In the genomic region with DNA sequence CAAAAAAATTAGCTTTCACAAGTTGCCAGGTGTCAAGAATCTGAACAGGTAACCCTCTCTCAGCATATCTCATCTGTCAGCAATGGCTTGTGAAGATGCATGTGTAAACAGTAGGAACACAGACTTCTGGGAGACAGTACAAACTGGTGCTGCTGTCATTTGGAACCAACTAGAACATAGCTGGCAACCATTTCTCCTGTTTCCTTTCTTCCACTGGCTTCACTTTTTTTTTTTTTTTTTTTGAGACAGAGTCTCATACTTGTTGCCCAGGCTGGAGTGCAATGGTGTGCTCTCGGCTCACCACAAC, we compare ENCODE assay signal across 9 cellular contexts. TPM values are rescaled to one million over a fixed set of nuclear protein-coding genes. Genes with fewer than 3 reads are reported as not detected.
DNase-seq lines count a peak whose midpoint lies in the region; ATAC-seq and TF ChIP-seq lines count a peak whose summit lies in the region.
"Had no signal": no experiment of that assay in that cellular context is flagged by ENCODE, and none has a peak within 500 bp of the region (broad histone marks: within the 10 kb centered on the region; RNA-seq: fewer than 3 reads in every experiment).

No MANE protein-coding gene starts in this region.

- no peak for TF ChIP-seq CTCF in HFF-Myc (IDR thresholded peaks at IDR 0.05; ENCODE audit: low read depth, low read length, missing control alignments)
- no peak for TF ChIP-seq CTCF in VCaP (conservative IDR thresholded peaks at IDR 0.05)
- TF ChIP-seq CTCF in hepatocyte (IDR thresholded peaks at IDR 0.05; ENCODE audit: poor library complexity) = no peak
- no peak for TF ChIP-seq CTCF in smooth muscle cell (IDR thresholded peaks at IDR 0.05; ENCODE audit: borderline replicate concordance, insufficient read depth, poor library complexity, severe bottlenecking)

- no peak for DNase-seq in HFF-Myc (ENCODE audit: extremely low read depth, low read depth)
- DNase-seq in hepatocyte (ENCODE audit: low spot score) = peak; percentile 10
- no peak for DNase-seq in smooth muscle cell (lab: John Stamatoyannopoulos, UW; ENCODE audit: unreplicated experiment)
- DNase-seq: glutamatergic neuron had no signal

- ATAC-seq in HG03159 (IDR thresholded peaks at IDR 0.05; ENCODE audit: unreplicated experiment) = no peak
- no peak for ATAC-seq in HG02588 (IDR thresholded peaks at IDR 0.05; ENCODE audit: unreplicated experiment)
- no peak for ATAC-seq in GM19023 (IDR thresholded peaks at IDR 0.05; ENCODE audit: unreplicated experiment)

- H3K79me2 ChIP-seq in hepatocyte = peaks cover 32% of the 10 kb centered on the region
- peaks cover 32% of the 10 kb centered on the region for H3K79me2 ChIP-seq in smooth muscle cell (ENCODE audit: low read depth)

- H2AFZ ChIP-seq in hepatocyte = peak overlapping the region; percentile 4
- no peak overlapping the region for H2AFZ ChIP-seq in smooth muscle cell (ENCODE audit: low read depth)

- H3K4me1 ChIP-seq in hepatocyte (ENCODE audit: insufficient read depth) (peaks cover 5% of the 10 kb centered on the region), smooth muscle cell (ENCODE audit: low read depth) (peaks cover 14% of the 10 kb centered on the region)

- H3K4me3 ChIP-seq in HFF-Myc (replicated peaks; ENCODE audit: low read depth, low read length) (peak overlapping the region; percentile 22; the same call in 1 of the 2 replicates), hepatocyte (no peak overlapping the region), smooth muscle cell (peak overlapping the region; percentile 79)

- H3K27ac ChIP-seq in VCaP (peak overlapping the region; percentile 99), hepatocyte (peak overlapping the region; percentile 97), smooth muscle cell (ENCODE audit: low read depth) (peak overlapping the region; percentile 99)
- H3K27ac ChIP-seq: neutrophil had no signal

- H3K36me3 ChIP-seq in hepatocyte (replicated peaks; ENCODE audit: insufficient read depth, low read depth) (no peaks in the 10 kb centered on the region), smooth muscle cell (ENCODE audit: low read depth) (no peaks in the 10 kb centered on the region)
- H3K36me3 ChIP-seq: neutrophil had no signal

- H3K9me3 ChIP-seq in hepatocyte (ENCODE audit: low read depth) (no peaks in the 10 kb centered on the region), smooth muscle cell (replicated peaks; ENCODE audit: low read depth) (no peaks in the 10 kb centered on the region)
- H3K9me3 ChIP-seq: neutrophil had no signal

- no peak overlapping the region for H3K9ac ChIP-seq in smooth muscle cell (ENCODE audit: low read depth)

- H3K27me3 ChIP-seq in hepatocyte (no peaks in the 10 kb centered on the region), smooth muscle cell (ENCODE audit: low read depth) (no peaks in the 10 kb centered on the region)

- H3K4me2 ChIP-seq in hepatocyte (peak overlapping the region; percentile 83), smooth muscle cell (no peak overlapping the region)

- WGBS in hepatocyte (ENCODE audit: low lambda C conversion rate, missing lambda C conversion rate) = 92% methylated on average over 1 of the region's 1 CpG
- WGBS in smooth muscle cell (ENCODE audit: low lambda C conversion rate) = 100% methylated on average over 1 of the region's 1 CpG

- H3F3A ChIP-seq in smooth muscle cell (ENCODE audit: low read depth) = no peaks in the 10 kb centered on the region

- H4K20me1 ChIP-seq in hepatocyte (ENCODE audit: insufficient read depth, poor library complexity, severe bottlenecking) (peaks cover 13% of the 10 kb centered on the region), smooth muscle cell (ENCODE audit: low read depth) (peaks cover 18% of the 10 kb centered on the region)

- no peaks in the 10 kb centered on the region for H3K9me2 ChIP-seq in hepatocyte (replicated peaks; ENCODE audit: insufficient read depth)

RNA-seq across cellular contexts. Expression of gene PIK3C2A, which starts 2.1 kb away (rescaled TPM):
- total RNA-seq in hepatocyte (96.1 and 98.6 TPM in 2 replicates), smooth muscle cell (50.6 and 58.8 TPM in 2 replicates)
- polyA plus RNA-seq in hepatocyte (19.4 and 20.1 TPM in 2 replicates), smooth muscle cell (10.0 and 13.6 TPM in 2 replicates)
